ENCODE assay signal across 11 cellular contexts in genomic region chr12:63149884-63150254, GRCh38. TPM values are rescaled to one million over a fixed set of nuclear protein-coding genes. Genes with fewer than 3 reads are reported as not detected.
DNase-seq lines count a peak whose midpoint lies in the region; ATAC-seq and TF ChIP-seq lines count a peak whose summit lies in the region.
"Had no signal": no experiment of that assay in that cellular context is flagged by ENCODE, and none has a peak within 500 bp of the region (broad histone marks: within the 10 kb centered on the region; RNA-seq: fewer than 3 reads in every experiment).

No MANE protein-coding gene starts in this region.

- CTCF ChIA-PET in A673 (lab: Charles Lee), result no interaction called here

- H3K36me3 Mint-ChIP-seq in activated T-helper 2 cell treated with anti-CD3 and anti-CD28 coated beads, Interferon-gamma antibody, Interleukin-2, Interleukin-4, amounts not matched to agents 10 μg/mL and 5 μg/mL and 100 μg/mL, durations not matched to agents 14 hours and 24 hours and 36 hours (ENCODE audit: low read depth), result peaks cover 4% of the 10 kb centered on the region
- H3K36me3 Mint-ChIP-seq: stimulated activated memory B cell treated with anti-CD40 and anti-IgM and Interleukin-4, amounts not matched to agents 10 μg/mL and 1 μg/mL and 100 μg/mL, for 72 hours had no signal

- peak overlapping the region; percentile 49 for H3K4me3 ChIP-seq in H7 (ENCODE audit: insufficient read depth, low read depth, low read length)
- H3K4me3 ChIP-seq in ascending aorta, result peak overlapping the region; percentile 63 to 64
- H3K4me3 ChIP-seq in gastrocnemius medialis, result peak overlapping the region; percentile 47 to 56 (median 51)
- H3K4me3 ChIP-seq in A673 (ENCODE audit: low read depth, low read length, poor library complexity, severe bottlenecking), result no peak overlapping the region
- H3K4me3 ChIP-seq: mucosa of descending colon had no signal

- intact Hi-C loops in ascending aorta (cut with DNase I) (no loop called here), gastrocnemius medialis (cut with DNase I; ENCODE audit: low total_unique reads) (no loop called here), A673 (cut with micrococcal nuclease; ENCODE audit: unreplicated experiment) (loop anchor here (5.0 kb wide), 1 partner anchor 127 kb away; no protein-coding TSS in a partner anchor)
- intact Hi-C loops in activated T-helper 2 cell treated with anti-CD3 and anti-CD28 coated beads, Interferon-gamma antibody, Interleukin-2, Interleukin-4, amounts not matched to agents 10 μg/mL and 5 μg/mL and 100 μg/mL, durations not matched to agents 14 hours and 24 hours and 36 hours (cut with micrococcal nuclease), result no loop called here

- H3K9me3 ChIP-seq in ascending aorta (no peaks in the 10 kb centered on the region), gastrocnemius medialis (no peaks in the 10 kb centered on the region), A673 (ENCODE audit: low read depth, low read length, poor library complexity, severe bottlenecking) (no peaks in the 10 kb centered on the region)
- H3K9me3 ChIP-seq: mucosa of descending colon had no signal

- no peaks in the 10 kb centered on the region for H3K9me3 Mint-ChIP-seq in activated T-helper 2 cell treated with anti-CD3 and anti-CD28 coated beads, Interferon-gamma antibody, Interleukin-2, Interleukin-4, amounts not matched to agents 10 μg/mL and 5 μg/mL and 100 μg/mL, durations not matched to agents 14 hours and 24 hours and 36 hours

- no TSS peak for BruUV-seq in A673 (replicated peaks; lab: Mats Ljungman, UMichigan)

- peaks cover 44% of the 10 kb centered on the region for H3K27me3 ChIP-seq in H7 (ENCODE audit: control insufficient read depth, insufficient read depth, low read length)
- peaks cover 4% of the 10 kb centered on the region for H3K27me3 ChIP-seq in ascending aorta
- peaks cover 35 to 47% (median 36%) of the 10 kb centered on the region in 3 donors for H3K27me3 ChIP-seq in gastrocnemius medialis
- H3K27me3 ChIP-seq in A673 (replicated peaks; ENCODE audit: insufficient read depth, low read depth, low read length, poor library complexity), result peaks cover 45% of the 10 kb centered on the region

- H3K4me1 ChIP-seq in ascending aorta (peaks cover 0 to 3% of the 10 kb centered on the region in 2 donors), gastrocnemius medialis (no peaks in the 10 kb centered on the region), A673 (ENCODE audit: insufficient read depth, low read length, poor library complexity, severe bottlenecking) (no peaks in the 10 kb centered on the region)

- H3K36me3 ChIP-seq in H7 (replicated peaks; ENCODE audit: control insufficient read depth, insufficient read depth, low read length), result no peaks in the 10 kb centered on the region
- no peaks in the 10 kb centered on the region for H3K36me3 ChIP-seq in ascending aorta
- H3K36me3 ChIP-seq in gastrocnemius medialis, result no peaks in the 10 kb centered on the region
- no peaks in the 10 kb centered on the region for H3K36me3 ChIP-seq in A673 (ENCODE audit: insufficient read depth, low read length, poor library complexity, severe bottlenecking)

- H3K4me1 Mint-ChIP-seq in activated T-helper 2 cell treated with anti-CD3 and anti-CD28 coated beads, Interferon-gamma antibody, Interleukin-2, Interleukin-4, amounts not matched to agents 10 μg/mL and 5 μg/mL and 100 μg/mL, durations not matched to agents 14 hours and 24 hours and 36 hours (ENCODE audit: low read depth), result peaks cover 8% of the 10 kb centered on the region

- H3K4me3 Mint-ChIP-seq in activated T-helper 2 cell treated with anti-CD3 and anti-CD28 coated beads, Interferon-gamma antibody, Interleukin-2, Interleukin-4, amounts not matched to agents 10 μg/mL and 5 μg/mL and 100 μg/mL, durations not matched to agents 14 hours and 24 hours and 36 hours (ENCODE audit: low read depth), result no peak overlapping the region
- H3K4me3 Mint-ChIP-seq: stimulated activated memory B cell treated with anti-CD40 and anti-IgM and Interleukin-4, amounts not matched to agents 10 μg/mL and 1 μg/mL and 100 μg/mL, for 72 hours had no signal

- H3K27ac ChIP-seq in ascending aorta, result no peak overlapping the region
- H3K27ac ChIP-seq in gastrocnemius medialis, result peak overlapping the region; percentile 37 to 57 (median 44)
- no peak overlapping the region for H3K27ac ChIP-seq in A673 (ENCODE audit: low read depth, low read length, poor library complexity, severe bottlenecking)

- no peak for TF ChIP-seq CTCF in ascending aorta (IDR thresholded peaks at IDR 0.05)
- TF ChIP-seq CTCF in gastrocnemius medialis (IDR thresholded peaks at IDR 0.05 in 4 of 5, conservative IDR thresholded peaks at IDR 0.05 in 1 of 5), result no peak
- TF ChIP-seq CTCF in A673 (conservative IDR thresholded peaks at IDR 0.05; ENCODE audit: low read depth, low read length), result no peak

- H3K27ac Mint-ChIP-seq in activated T-helper 2 cell treated with anti-CD3 and anti-CD28 coated beads, Interferon-gamma antibody, Interleukin-2, Interleukin-4, amounts not matched to agents 10 μg/mL and 5 μg/mL and 100 μg/mL, durations not matched to agents 14 hours and 24 hours and 36 hours, result no peak overlapping the region
- H3K27ac Mint-ChIP-seq: stimulated activated memory B cell treated with anti-CD40 and anti-IgM and Interleukin-4, amounts not matched to agents 10 μg/mL and 1 μg/mL and 100 μg/mL, for 72 hours had no signal

- peaks cover 48% of the 10 kb centered on the region for H3K27me3 Mint-ChIP-seq in activated T-helper 2 cell treated with anti-CD3 and anti-CD28 coated beads, Interferon-gamma antibody, Interleukin-2, Interleukin-4, amounts not matched to agents 10 μg/mL and 5 μg/mL and 100 μg/mL, durations not matched to agents 14 hours and 24 hours and 36 hours (ENCODE audit: low read depth)

- no peak for TF ChIP-seq POLR2A in gastrocnemius medialis (IDR thresholded peaks at IDR 0.05)

- POLR2A ChIA-PET in A673 (lab: Charles Lee; ENCODE audit: low non-redundant PET), result no interaction called here

- DNase-seq in H7 (no peak), ascending aorta (ENCODE audit: low spot score in 2 of 2) (no peak), iPS-NIHi11 (ENCODE audit: low spot score) (peak; percentile 9), gastrocnemius medialis (no peak), A673 (ENCODE audit: low spot score) (no peak), NCI-H2227 treated with DMSO at 0.1 percent for 48 hours (lab: John Stamatoyannopoulos, UW) (no peak), anterior cingulate cortex (lab: John Stamatoyannopoulos, UW) (no peak)
- no peak for DNase-seq in activated T-helper 2 cell treated with anti-CD3 and anti-CD28 coated beads, Interferon-gamma antibody, Interleukin-2, Interleukin-4, amounts not matched to agents 10 μg/mL and 5 μg/mL and 100 μg/mL, durations not matched to agents 14 hours and 24 hours and 36 hours (ENCODE audit: low spot score)

- in situ Hi-C loops in gastrocnemius medialis (cut with MboI; ENCODE audit: low sequenced_read_pairs in 4 of 4), result no loop called here

- ATAC-seq in gastrocnemius medialis, result no peak
- ATAC-seq: HCT116; mucosa of descending colon; stimulated activated memory B cell treated with anti-CD40 and anti-IgM and Interleukin-4, amounts not matched to agents 10 μg/mL and 1 μg/mL and 100 μg/mL, for 72 hours had no signal

RNA-seq across cellular contexts. Expression of gene AVPR1A, which starts 1.1 kb away (rescaled TPM):
- 0.03 TPM in 1 of 2 replicates, not detected in the other for total RNA-seq in H7 (2014; rRNA removed; shearing (Covaris generic))
- total RNA-seq in ascending aorta (32.4 TPM), gastrocnemius medialis (1 to 10 TPM; 1.8 to 2.4 (median 2.0) TPM), A673 (2021) (1.9 and 3.2 TPM in 2 replicates)
- not detected in 2 replicates for total RNA-seq in activated T-helper 2 cell treated with anti-CD3 and anti-CD28 coated beads, Interferon-gamma antibody, Interleukin-2, Interleukin-4, amounts not matched to agents 10 μg/mL and 5 μg/mL and 100 μg/mL, durations not matched to agents 14 hours and 24 hours and 36 hours

Comparison
In these comparisons a context has a peak if more than half of its experiments do, and no peak if none do; other contexts are left out.
1. H3K27ac ChIP-seq: peak in gastrocnemius medialis (4 of 4); none in ascending aorta (0 of 2) and A673 (single experiment).